In genomic region chr17:36207383-36207782, GRCh38 we compare ENCODE assay signal across 5 cellular contexts. TPM values are rescaled to one million over a fixed set of nuclear protein-coding genes. Genes with fewer than 3 reads are reported as not detected.
"Had no signal": no experiment of that assay in that cellular context is flagged by ENCODE, and none has a peak within 500 bp of the region (broad histone marks: within the 10 kb centered on the region; RNA-seq: fewer than 3 reads in every experiment).

No MANE protein-coding gene starts in this region.

RNA-seq across cellular contexts. Expression of gene CCL4L2, which starts 3.5 kb away (rescaled TPM):
- total RNA-seq: M059J, PC-3, Right ventricle myocardium superior, SJSA1 had no signal
- polyA plus RNA-seq: SK-N-SH had no signal

RNA-seq across cellular contexts. Expression of gene CCL3L1, which starts 10.8 kb away (rescaled TPM):
- total RNA-seq: M059J, PC-3, Right ventricle myocardium superior, SJSA1 had no signal
- polyA plus RNA-seq: SK-N-SH had no signal

RNA-seq across cellular contexts. Expression of gene TBC1D3B, which starts 30.9 kb away (rescaled TPM):
- total RNA-seq: M059J had no signal

RNA-seq across cellular contexts. Expression of gene TBC1D3I, which starts 57.0 kb away (rescaled TPM):
- total RNA-seq: SJSA1 had no signal
- polyA plus RNA-seq: SK-N-SH had no signal
